In genomic region chr17:30476726-30477082, GRCh38 we compare ENCODE assay signal across 8 cellular contexts. TPM values are rescaled to one million over a fixed set of nuclear protein-coding genes. Genes with fewer than 3 reads are reported as not detected.
DNase-seq lines count a peak whose midpoint lies in the region; ATAC-seq, FAIRE-seq and TF ChIP-seq lines count a peak whose summit lies in the region.

No MANE protein-coding gene starts in this region.

- H3K4me1 Mint-ChIP-seq in T-helper 2 cell treated with Interferon-gamma antibody and Interleukin-4, amounts not matched to agents 5 μg/mL and 100 μg/mL, for 36 hours (ENCODE audit: low read depth): peaks cover 17% of the 10 kb centered on the region
- peaks cover 21 to 28% of the 10 kb centered on the region in 2 donors for H3K4me1 Mint-ChIP-seq in natural killer cell

- intact Hi-C loops in natural killer cell (cut with micrococcal nuclease): loop anchor here (5.0 to 10.0 kb wide), 2 partner anchors 241 to 348 kb away; partner anchors contain the start of gene CRLF3

- peak; percentile 22 for DNase-seq in T-helper 2 cell treated with Interferon-gamma antibody and Interleukin-4, amounts not matched to agents 5 μg/mL and 100 μg/mL, for 36 hours (ENCODE audit: low spot score)
- DNase-seq in epithelial cell of esophagus (ENCODE audit: low read depth) (no peak), natural killer cell (no peak), germinal center (ENCODE audit: low spot score) (no peak), AG08395 (ENCODE audit: low spot score) (no peak), HTR-8/SVneo (ENCODE audit: insufficient read length, low spot score) (no peak)

- ATAC-seq in GM19025 (IDR thresholded peaks at IDR 0.05; ENCODE audit: low read depth, unreplicated experiment): peak; percentile 10
- peak; percentile 8 for ATAC-seq in HG03103 (IDR thresholded peaks at IDR 0.05; ENCODE audit: low read depth, unreplicated experiment)
- ATAC-seq in natural killer cell: peak; percentile 2 to 58 (median 6)

- peak overlapping the region; percentile 97 for H3K27ac Mint-ChIP-seq in T-helper 2 cell treated with Interferon-gamma antibody and Interleukin-4, amounts not matched to agents 5 μg/mL and 100 μg/mL, for 36 hours
- H3K27ac Mint-ChIP-seq in natural killer cell: peak overlapping the region; percentile 99

- FAIRE-seq in HTR-8/SVneo (lab: Jason Lieb, UNC): no peak

- TF ChIP-seq CTCF in epithelial cell of esophagus (IDR thresholded peaks at IDR 0.05; ENCODE audit: insufficient read depth, low read depth, low read length, missing control alignments): no peak
- no peak for TF ChIP-seq CTCF in natural killer cell (IDR thresholded peaks at IDR 0.05)

- peak overlapping the region; percentile 91 for H3K4me3 ChIP-seq in epithelial cell of esophagus (ENCODE audit: low read length)

- no peaks in the 10 kb centered on the region for H3K9me3 Mint-ChIP-seq in T-helper 2 cell treated with Interferon-gamma antibody and Interleukin-4, amounts not matched to agents 5 μg/mL and 100 μg/mL, for 36 hours
- H3K9me3 Mint-ChIP-seq in natural killer cell: no peaks in the 10 kb centered on the region

- H3K27me3 Mint-ChIP-seq in T-helper 2 cell treated with Interferon-gamma antibody and Interleukin-4, amounts not matched to agents 5 μg/mL and 100 μg/mL, for 36 hours (ENCODE audit: low read depth): no peaks in the 10 kb centered on the region
- H3K27me3 Mint-ChIP-seq in natural killer cell (ENCODE audit: low read depth in 2 of 2): no peaks in the 10 kb centered on the region

- H3K4me3 Mint-ChIP-seq in T-helper 2 cell treated with Interferon-gamma antibody and Interleukin-4, amounts not matched to agents 5 μg/mL and 100 μg/mL, for 36 hours: peak overlapping the region; percentile 94
- peak overlapping the region; percentile 99 for H3K4me3 Mint-ChIP-seq in natural killer cell

- peaks cover 11% of the 10 kb centered on the region for H3K36me3 Mint-ChIP-seq in T-helper 2 cell treated with Interferon-gamma antibody and Interleukin-4, amounts not matched to agents 5 μg/mL and 100 μg/mL, for 36 hours (ENCODE audit: low read depth)
- H3K36me3 Mint-ChIP-seq in natural killer cell: no peaks in the 10 kb centered on the region

RNA-seq across cellular contexts. Expression of gene GOSR1, which starts 0.5 kb away (rescaled TPM):
- total RNA-seq in natural killer cell: 10 to 100 TPM; 45.0 to 57.5 (median 54.4) TPM
